7 cellular contexts compared by ENCODE assay signal in the genomic region with DNA sequence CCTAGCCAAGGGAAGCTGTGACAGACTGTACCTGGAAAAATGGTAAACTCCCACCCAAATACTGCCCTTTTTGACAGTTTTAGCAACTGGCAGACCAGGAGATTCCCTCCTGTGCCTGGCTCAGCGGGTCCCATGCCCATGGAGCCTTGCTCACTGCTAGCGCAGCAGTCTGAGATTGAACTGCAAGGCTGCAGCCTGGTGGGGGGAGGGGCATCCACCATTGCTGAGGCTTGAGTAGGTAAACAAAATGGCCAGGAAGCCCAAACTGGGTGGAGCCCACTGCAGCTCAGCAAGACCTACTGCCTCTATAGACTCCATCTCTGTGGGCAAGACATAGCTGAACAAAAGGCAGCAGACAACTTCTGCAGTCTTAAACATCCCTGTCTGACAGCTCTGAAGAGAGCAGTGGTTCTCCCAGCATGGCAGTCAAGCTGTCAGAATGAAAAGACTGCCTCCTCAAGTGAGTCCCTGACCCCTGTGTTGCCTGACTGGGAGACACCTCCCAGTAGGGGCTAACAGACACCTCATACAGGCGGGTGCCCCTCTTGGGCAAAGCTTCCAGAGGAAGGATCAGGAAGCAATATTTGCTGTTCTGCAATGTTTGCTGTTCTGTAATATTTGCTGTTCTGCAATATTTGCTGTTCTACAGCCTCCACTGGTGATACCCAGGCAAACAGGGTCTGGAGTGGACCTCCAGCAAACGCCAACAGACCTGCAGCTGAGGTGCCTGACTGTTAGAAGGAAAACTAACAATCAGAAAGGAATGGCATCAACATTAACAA.
DNase-seq lines count a peak whose midpoint lies in the region; ATAC-seq and TF ChIP-seq lines count a peak whose summit lies in the region.
"Not testable (repeated sequence)": the region's sequence is repeated elsewhere in the genome, so short reads cannot be mapped to it uniquely, and the experiment has no call there.

No MANE protein-coding gene starts in this region.

- WGBS in liver = 59% methylated on average over 4 of the region's 4 CpGs
- WGBS in neuronal stem cell (ENCODE audit: extremely low coverage in 2 of 2, insufficient read length in 2 of 2, insufficient replicate concordance in 1 of 2), 2 donors = no CpG with 5 or more reads among the region's 4 CpGs

- not testable (repeated sequence) for H3K9ac ChIP-seq in liver (ENCODE audit: low read depth in 1 of 2, low read length in 2 of 2); neuronal stem cell (ENCODE audit: low read depth, low read length, poor library complexity)

- H3K23ac ChIP-seq in neuronal stem cell (ENCODE audit: low read depth, low read length, poor library complexity) = not testable (repeated sequence)

- H2AK5ac ChIP-seq in neuronal stem cell (ENCODE audit: low read depth, low read length) = not testable (repeated sequence)

- TF ChIP-seq CTCF in 22Rv1 (IDR thresholded peaks at IDR 0.05); VCaP (conservative IDR thresholded peaks at IDR 0.05); liver (IDR thresholded peaks at IDR 0.05; ENCODE audit: low read depth, low read length, missing input control); upper lobe of right lung (IDR thresholded peaks at IDR 0.05): not testable (repeated sequence)

- not testable (repeated sequence) for H2BK5ac ChIP-seq in neuronal stem cell (ENCODE audit: low read length)

- intact Hi-C loops in upper lobe of right lung (cut with DNase I) = not testable (repeated sequence)

- H2BK12ac ChIP-seq in neuronal stem cell (ENCODE audit: low read length) = not testable (repeated sequence)

- H2BK15ac ChIP-seq in neuronal stem cell (ENCODE audit: low read length) = not testable (repeated sequence)

- peaks cover 6 to 12% (median 11%) of the 10 kb centered on the region in 4 donors for H3K4me1 ChIP-seq in liver (ENCODE audit: control insufficient read depth in 4 of 4, insufficient read depth in 4 of 4, low read length in 3 of 4)
- H3K4me1 ChIP-seq in neuronal stem cell (ENCODE audit: control insufficient read depth in 2 of 2, insufficient read depth in 1 of 2, low read depth in 1 of 2, low read length in 2 of 2); upper lobe of right lung: not testable (repeated sequence)

- H3K14ac ChIP-seq in neuronal stem cell (ENCODE audit: low read length) = not testable (repeated sequence)

- peak overlapping the region; percentile 1 for H4K8ac ChIP-seq in neuronal stem cell (ENCODE audit: low read depth, low read length)

- peak; percentile 22 to 40 for TF ChIP-seq RAD21 in liver (IDR thresholded peaks at IDR 0.05)

- not testable (repeated sequence) for H3K79me1 ChIP-seq in neuronal stem cell (ENCODE audit: low read depth, low read length)

- peak; percentile 94 for ATAC-seq in left lobe of liver
- ATAC-seq in upper lobe of right lung = peak; percentile 64

- not testable (repeated sequence) for H3K4me2 ChIP-seq in neuronal stem cell (ENCODE audit: insufficient read depth, low read length, poor library complexity, severe bottlenecking)

- H3K4me3 ChIP-seq in liver (ENCODE audit: low read depth in 1 of 3, low read length in 3 of 3) = peak overlapping the region in 2 of 3 donors; percentile 8 to 29
- H3K4me3 ChIP-seq in neuronal stem cell (ENCODE audit: low read length in 2 of 2); upper lobe of right lung: not testable (repeated sequence)

- H3K36me3 ChIP-seq in liver (ENCODE audit: control insufficient read depth in 4 of 4, insufficient read depth in 3 of 4, low read depth in 1 of 4, low read length in 3 of 4); neuronal stem cell (replicated peaks in 1 of 2; ENCODE audit: control insufficient read depth in 2 of 2, insufficient read depth in 2 of 2, low read length in 2 of 2); upper lobe of right lung: not testable (repeated sequence)

- H3K4ac ChIP-seq in neuronal stem cell (ENCODE audit: low read length) = not testable (repeated sequence)

- H3K9me3 ChIP-seq in liver (ENCODE audit: control insufficient read depth in 4 of 4, low read length in 3 of 4) = peaks cover 0 to 11% (median 2%) of the 10 kb centered on the region in 4 donors
- H3K9me3 ChIP-seq in neuronal stem cell (replicated peaks in 1 of 2; ENCODE audit: control insufficient read depth in 2 of 2, insufficient read depth in 1 of 2, low read depth in 1 of 2, low read length in 2 of 2); upper lobe of right lung: not testable (repeated sequence)

- not testable (repeated sequence) for H4K91ac ChIP-seq in neuronal stem cell (ENCODE audit: low read depth, low read length, poor library complexity)

- peak overlapping the region; percentile 28 for H3K18ac ChIP-seq in neuronal stem cell (ENCODE audit: low read length)

- H2AFZ ChIP-seq in neuronal stem cell (ENCODE audit: low read length) = not testable (repeated sequence)

- H3K27ac ChIP-seq in 22Rv1 (peak overlapping the region; percentile 56), VCaP (peak overlapping the region; percentile 89), liver (ENCODE audit: low read depth in 1 of 2, low read length in 2 of 2) (peak overlapping the region in 1 of 2 donors; percentile 59)
- not testable (repeated sequence) for H3K27ac ChIP-seq in neuronal stem cell (replicated peaks; ENCODE audit: low read length); upper lobe of right lung

- peak; percentile 9 for DNase-seq in DMS53 (lab: John Stamatoyannopoulos, UW)
- peak; percentile 57 for DNase-seq in left lobe of liver (ENCODE audit: low spot score)
- not testable (repeated sequence) for DNase-seq in neuronal stem cell (ENCODE audit: low spot score)
- DNase-seq in upper lobe of right lung = peak; percentile 61

- not testable (repeated sequence) for H3K27me3 ChIP-seq in liver (ENCODE audit: control insufficient read depth in 4 of 4, insufficient read depth in 4 of 4, low read length in 3 of 4); neuronal stem cell (ENCODE audit: control insufficient read depth in 3 of 3, insufficient read depth in 3 of 3, low read depth in 1 of 3, low read length in 3 of 3); upper lobe of right lung

- not testable (repeated sequence) for H2BK120ac ChIP-seq in neuronal stem cell (ENCODE audit: low read depth, low read length)

TF ChIP-seq in liver, 16 proteins besides CTCF, POLR2A, EP300 and RAD21 (continues in another document):
- TF ChIP-seq, protein P1, sequence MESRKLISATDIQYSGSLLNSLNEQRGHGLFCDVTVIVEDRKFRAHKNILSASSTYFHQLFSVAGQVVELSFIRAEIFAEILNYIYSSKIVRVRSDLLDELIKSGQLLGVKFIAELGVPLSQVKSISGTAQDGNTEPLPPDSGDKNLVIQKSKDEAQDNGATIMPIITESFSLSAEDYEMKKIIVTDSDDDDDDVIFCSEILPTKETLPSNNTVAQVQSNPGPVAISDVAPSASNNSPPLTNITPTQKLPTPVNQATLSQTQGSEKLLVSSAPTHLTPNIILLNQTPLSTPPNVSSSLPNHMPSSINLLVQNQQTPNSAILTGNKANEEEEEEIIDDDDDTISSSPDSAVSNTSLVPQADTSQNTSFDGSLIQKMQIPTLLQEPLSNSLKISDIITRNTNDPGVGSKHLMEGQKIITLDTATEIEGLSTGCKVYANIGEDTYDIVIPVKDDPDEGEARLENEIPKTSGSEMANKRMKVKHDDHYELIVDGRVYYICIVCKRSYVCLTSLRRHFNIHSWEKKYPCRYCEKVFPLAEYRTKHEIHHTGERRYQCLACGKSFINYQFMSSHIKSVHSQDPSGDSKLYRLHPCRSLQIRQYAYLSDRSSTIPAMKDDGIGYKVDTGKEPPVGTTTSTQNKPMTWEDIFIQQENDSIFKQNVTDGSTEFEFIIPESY (IDR thresholded peaks at IDR 0.05) = peak; percentile 54
- TF ChIP-seq, protein P2, sequence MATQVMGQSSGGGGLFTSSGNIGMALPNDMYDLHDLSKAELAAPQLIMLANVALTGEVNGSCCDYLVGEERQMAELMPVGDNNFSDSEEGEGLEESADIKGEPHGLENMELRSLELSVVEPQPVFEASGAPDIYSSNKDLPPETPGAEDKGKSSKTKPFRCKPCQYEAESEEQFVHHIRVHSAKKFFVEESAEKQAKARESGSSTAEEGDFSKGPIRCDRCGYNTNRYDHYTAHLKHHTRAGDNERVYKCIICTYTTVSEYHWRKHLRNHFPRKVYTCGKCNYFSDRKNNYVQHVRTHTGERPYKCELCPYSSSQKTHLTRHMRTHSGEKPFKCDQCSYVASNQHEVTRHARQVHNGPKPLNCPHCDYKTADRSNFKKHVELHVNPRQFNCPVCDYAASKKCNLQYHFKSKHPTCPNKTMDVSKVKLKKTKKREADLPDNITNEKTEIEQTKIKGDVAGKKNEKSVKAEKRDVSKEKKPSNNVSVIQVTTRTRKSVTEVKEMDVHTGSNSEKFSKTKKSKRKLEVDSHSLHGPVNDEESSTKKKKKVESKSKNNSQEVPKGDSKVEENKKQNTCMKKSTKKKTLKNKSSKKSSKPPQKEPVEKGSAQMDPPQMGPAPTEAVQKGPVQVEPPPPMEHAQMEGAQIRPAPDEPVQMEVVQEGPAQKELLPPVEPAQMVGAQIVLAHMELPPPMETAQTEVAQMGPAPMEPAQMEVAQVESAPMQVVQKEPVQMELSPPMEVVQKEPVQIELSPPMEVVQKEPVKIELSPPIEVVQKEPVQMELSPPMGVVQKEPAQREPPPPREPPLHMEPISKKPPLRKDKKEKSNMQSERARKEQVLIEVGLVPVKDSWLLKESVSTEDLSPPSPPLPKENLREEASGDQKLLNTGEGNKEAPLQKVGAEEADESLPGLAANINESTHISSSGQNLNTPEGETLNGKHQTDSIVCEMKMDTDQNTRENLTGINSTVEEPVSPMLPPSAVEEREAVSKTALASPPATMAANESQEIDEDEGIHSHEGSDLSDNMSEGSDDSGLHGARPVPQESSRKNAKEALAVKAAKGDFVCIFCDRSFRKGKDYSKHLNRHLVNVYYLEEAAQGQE (IDR thresholded peaks at IDR 0.05) = peak; percentile 49
- TF ChIP-seq YY1 (IDR thresholded peaks at IDR 0.05) (peak; percentile 67), FOXA1 (IDR thresholded peaks at IDR 0.05) (peak; percentile 13), HNF4A (conservative IDR thresholded peaks at IDR 0.05) (peak; percentile 38 to 69), GABPA (IDR thresholded peaks at IDR 0.05 in 1 of 2, conservative IDR thresholded peaks at IDR 0.05 in 1 of 2) (peak in 1 of 2 donors; percentile 17), RXRA (IDR thresholded peaks at IDR 0.05) (peak; percentile 46 to 73), EGR1 (IDR thresholded peaks at IDR 0.05; ENCODE audit: low read depth in 2 of 2) (peak in 1 of 2 donors; percentile 19), FOXA2 (IDR thresholded peaks at IDR 0.05) (peak; percentile 74)
- TF ChIP-seq, protein P3, sequence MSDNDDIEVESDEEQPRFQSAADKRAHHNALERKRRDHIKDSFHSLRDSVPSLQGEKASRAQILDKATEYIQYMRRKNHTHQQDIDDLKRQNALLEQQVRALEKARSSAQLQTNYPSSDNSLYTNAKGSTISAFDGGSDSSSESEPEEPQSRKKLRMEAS (IDR thresholded peaks at IDR 0.05) = peak; percentile 56
